In genomic region chr12:26832817-26833691, GRCh38 we compare ENCODE assay signal across 1 cellular context.
TF ChIP-seq lines count a peak whose summit lies in the region.

Gene ITPR2, minus strand, starts transcription at chr12:26833194. Its CDS starts 413 bp downstream, at chr12:26832781.

TF ChIP-seq in IMR-90, 13 proteins besides CTCF, POLR2A, EP300 and RAD21:
- TF ChIP-seq MAFK (IDR thresholded peaks at IDR 0.05; ENCODE audit: low read depth, low read length) (no peak), RFX5 (IDR thresholded peaks at IDR 0.05; ENCODE audit: low read depth, low read length) (no peak), MAZ (IDR thresholded peaks at IDR 0.05; ENCODE audit: borderline replicate concordance, low read depth, low read length) (peak; percentile 42; the same call in 1 of the 2 replicates)
TF ChIP-seq in IMR-90: peak in this region for 1.
